ENCODE assay signal across 25 cellular contexts in the genomic region with DNA sequence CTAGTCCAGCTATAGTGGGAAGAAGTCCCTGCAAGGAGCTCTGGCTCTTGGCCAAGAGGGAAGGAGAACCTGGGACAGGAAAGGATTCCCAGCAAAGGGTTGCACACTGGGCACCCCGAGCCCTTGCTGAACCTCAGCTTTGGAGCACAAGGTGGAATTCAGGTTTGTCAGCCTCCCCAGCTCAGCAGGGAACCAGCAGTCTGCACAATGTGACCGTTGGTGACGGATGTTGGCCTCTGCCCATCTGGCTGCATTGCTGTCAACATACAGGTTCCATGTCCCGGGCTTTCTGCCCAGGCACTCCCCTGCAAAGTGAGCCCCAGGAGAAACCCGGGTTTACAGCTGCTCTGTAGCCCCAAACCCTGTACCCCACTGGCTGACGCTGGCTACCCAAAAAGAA. TPM values are rescaled to one million over a fixed set of nuclear protein-coding genes. Genes with fewer than 3 reads are reported as not detected.
DNase-seq lines count a peak whose midpoint lies in the region; TF ChIP-seq lines count a peak whose summit lies in the region.
"Had no signal": no experiment of that assay in that cellular context is flagged by ENCODE, and none has a peak within 500 bp of the region (broad histone marks: within the 10 kb centered on the region; RNA-seq: fewer than 3 reads in every experiment).

No MANE protein-coding gene starts in this region.

- no peak for TF ChIP-seq CTCF in esophagus squamous epithelium (IDR thresholded peaks at IDR 0.05)

- WGBS in esophagus squamous epithelium, 2 donors = 9 to 45% methylated on average over 3 to 4 of the region's 6 CpGs

- peaks cover 0 to 21% (median 0%) of the 10 kb centered on the region in 4 donors for H3K27me3 ChIP-seq in esophagus squamous epithelium
- H3K27me3 ChIP-seq: testis, vagina had no signal

- H3K36me3 ChIP-seq in esophagus squamous epithelium = peaks cover 0 to 5% (median 0%) of the 10 kb centered on the region in 3 donors
- H3K36me3 ChIP-seq: neural progenitor cell, vagina had no signal

- TF ChIP-seq POLR2A in esophagus squamous epithelium (IDR thresholded peaks at IDR 0.05) = no peak

- H3K4me3 ChIP-seq in esophagus squamous epithelium = no peak overlapping the region
- H3K4me3 ChIP-seq: dorsolateral prefrontal cortex, neural progenitor cell, testis, vagina had no signal

- peak; percentile 71 for DNase-seq in DMS 273 (lab: John Stamatoyannopoulos, UW; ENCODE audit: unreplicated experiment)
- DNase-seq in DMS 273 treated with DMSO at 0.1 percent for 48 hours (lab: John Stamatoyannopoulos, UW) = no peak
- peak; percentile 74 for DNase-seq in NCI-H1694 treated with DMSO at 0.1 percent for 48 hours (lab: John Stamatoyannopoulos, UW)
- DNase-seq in esophagus squamous epithelium (lab: John Stamatoyannopoulos, UW) = no peak
- DNase-seq in posterior vena cava (ENCODE audit: low spot score) = peak; percentile 68
- DNase-seq in NCI-H510A (lab: John Stamatoyannopoulos, UW) = no peak
- DNase-seq in EL = no peak
- no peak for DNase-seq in stimulated activated CD8-positive, alpha-beta memory T cell treated with anti-CD3 and anti-CD28 coated beads, Interleukin-4, amount 100 ng/mL, for 48 hours
- DNase-seq: activated CD4-positive, alpha-beta T cell treated with anti-CD3 and anti-CD28 coated beads for 4 hours; activated effector memory CD4-positive, alpha-beta T cell treated with anti-CD3 and anti-CD28 coated beads, Interleukin-2, amount 50 U/mL, for 16 hours; H9; islet precursor cell; KG1; NCI-H187 treated with DMSO at 0.1 percent for 48 hours; NCI-H226; NCI-H82; SK-N-SH; stimulated activated naive CD4-positive, alpha-beta T cell; testis had no signal

- peak overlapping the region in 3 of 4 donors; percentile 23 to 71 (median 38) for H3K27ac ChIP-seq in esophagus squamous epithelium
- H3K27ac ChIP-seq: 22Rv1, neural progenitor cell, RWPE1, testis, vagina had no signal

- H3K4me1 ChIP-seq in esophagus squamous epithelium = peaks cover 0 to 33% (median 0%) of the 10 kb centered on the region in 3 donors
- H3K4me1 ChIP-seq: testis, vagina had no signal

- intact Hi-C loops in esophagus squamous epithelium (cut with DNase I) (no loop called here), posterior vena cava (cut with DNase I) (no loop called here)

- H3K9me3 ChIP-seq in esophagus squamous epithelium = no peaks in the 10 kb centered on the region
- H3K9me3 ChIP-seq: SK-N-SH, testis, vagina had no signal

RNA-seq across cellular contexts. Expression of gene RPRML, which starts 6.7 kb away (rescaled TPM):
- total RNA-seq in esophagus squamous epithelium = 1 to 10 TPM in 1 of 4 donors, under 1 TPM in 1, not detected in 2; 0.57 to 1.3 TPM
- not detected for total RNA-seq in posterior vena cava
- total RNA-seq: HT-29, testis had no signal

RNA-seq across cellular contexts. Expression of gene GOSR2, which starts 49.4 kb away (rescaled TPM):
- total RNA-seq in esophagus squamous epithelium (10 to 100 TPM; 20.3 to 37.8 (median 24.7) TPM), posterior vena cava (10 to 100 TPM; 52.0 to 56.1 TPM)

Comparison
In these comparisons a context has a peak if more than half of its experiments do, and no peak if none do; other contexts are left out.
1. DNase-seq: peak in DMS 273 (single experiment), NCI-H1694 treated with DMSO at 0.1 percent for 48 hours (single experiment) and posterior vena cava (single experiment); none in DMS 273 treated with DMSO at 0.1 percent for 48 hours (single experiment), esophagus squamous epithelium (single experiment), NCI-H510A (single experiment), EL (single experiment) and stimulated activated CD8-positive, alpha-beta memory T cell treated with anti-CD3 and anti-CD28 coated beads, Interleukin-4, amount 100 ng/mL, for 48 hours (single experiment).